1 cellular context compared by ENCODE assay signal in the genomic region with DNA sequence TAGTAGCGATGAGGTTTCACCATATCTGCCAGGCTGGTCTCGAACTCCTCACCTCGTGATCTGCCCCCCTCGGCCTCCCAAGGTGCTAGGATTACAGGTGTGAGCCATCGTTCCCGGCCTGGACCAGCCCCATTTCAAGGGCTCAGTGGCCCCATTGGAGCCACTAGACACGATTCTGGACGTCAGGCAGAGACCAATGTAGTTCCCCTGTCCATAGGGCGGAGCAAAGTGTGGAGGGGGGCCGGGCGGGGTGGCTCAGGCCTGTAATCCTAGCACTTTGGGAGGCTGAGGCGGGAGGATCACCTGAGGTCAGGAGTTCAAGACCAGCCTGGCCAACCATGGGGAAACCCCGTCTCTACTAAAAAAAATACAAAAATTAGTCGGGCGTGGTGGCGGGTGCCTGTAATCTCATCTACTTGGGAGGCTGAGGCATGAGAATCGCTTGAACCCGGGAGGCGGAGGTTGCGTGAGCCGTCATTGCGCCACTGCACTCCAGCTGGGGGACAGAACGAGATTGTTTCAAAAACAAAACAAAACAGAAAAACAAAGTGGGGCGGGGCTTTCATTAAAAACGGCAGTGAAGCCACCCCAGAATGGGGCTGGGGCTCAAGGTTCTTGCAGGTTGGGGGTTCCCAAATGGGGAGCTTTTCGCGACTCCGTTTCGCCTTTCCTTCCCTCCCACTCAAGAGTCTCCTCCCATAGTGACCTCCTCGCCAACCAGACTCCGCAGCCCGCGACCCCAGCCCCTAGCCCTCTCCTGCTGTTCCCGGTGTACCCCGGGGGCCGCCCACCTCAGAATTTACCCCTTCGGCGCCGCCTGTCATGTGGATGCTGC.
TF ChIP-seq lines count a peak whose summit lies in the region.

No MANE protein-coding gene starts in this region.

TF ChIP-seq in K562, 482 proteins besides CTCF, POLR2A, EP300 and RAD21 (continued from another document and continues in another):
- no peak for TF ChIP-seq AFF1 (IDR thresholded peaks at IDR 0.05; ENCODE audit: low read depth in 1 of 2, partially characterized antibody in 2 of 2)
- no peak for TF ChIP-seq ZNF12 (CRISPR knock-in tag; IDR thresholded peaks at IDR 0.05)
- no peak for TF ChIP-seq ZNF507 (tag; conservative IDR thresholded peaks at IDR 0.05)
- TF ChIP-seq, protein P1, sequence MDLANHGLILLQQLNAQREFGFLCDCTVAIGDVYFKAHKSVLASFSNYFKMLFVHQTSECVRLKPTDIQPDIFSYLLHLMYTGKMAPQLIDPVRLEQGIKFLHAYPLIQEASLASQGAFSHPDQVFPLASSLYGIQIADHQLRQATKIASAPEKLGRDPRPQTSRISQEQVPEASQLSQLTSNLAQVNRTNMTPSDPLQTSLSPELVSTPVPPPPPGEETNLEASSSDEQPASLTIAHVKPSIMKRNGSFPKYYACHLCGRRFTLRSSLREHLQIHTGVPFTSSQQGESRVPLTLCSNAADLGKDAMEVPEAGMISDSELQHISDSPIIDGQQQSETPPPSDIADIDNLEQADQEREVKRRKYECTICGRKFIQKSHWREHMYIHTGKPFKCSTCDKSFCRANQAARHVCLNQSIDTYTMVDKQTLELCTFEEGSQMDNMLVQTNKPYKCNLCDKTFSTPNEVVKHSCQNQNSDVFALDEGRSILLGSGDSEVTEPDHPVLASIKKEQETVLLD (IDR thresholded peaks at IDR 0.05), result no peak; the same call in 1 of the 2 replicates
- peak; percentile 85 for TF ChIP-seq CEBPB (tag; IDR thresholded peaks at IDR 0.05)
- peak; percentile 95 for TF ChIP-seq BCOR (IDR thresholded peaks at IDR 0.05)
- TF ChIP-seq BDP1 (IDR thresholded peaks at IDR 0.05; ENCODE audit: insufficient read depth, insufficient read length), result no peak
- TF ChIP-seq MNT (conservative IDR thresholded peaks at IDR 0.05), result 0 out of 4 replicates have a peak, but pooled peaks of 1 of the 2 experiments have one; percentile 65
- TF ChIP-seq, protein P2, sequence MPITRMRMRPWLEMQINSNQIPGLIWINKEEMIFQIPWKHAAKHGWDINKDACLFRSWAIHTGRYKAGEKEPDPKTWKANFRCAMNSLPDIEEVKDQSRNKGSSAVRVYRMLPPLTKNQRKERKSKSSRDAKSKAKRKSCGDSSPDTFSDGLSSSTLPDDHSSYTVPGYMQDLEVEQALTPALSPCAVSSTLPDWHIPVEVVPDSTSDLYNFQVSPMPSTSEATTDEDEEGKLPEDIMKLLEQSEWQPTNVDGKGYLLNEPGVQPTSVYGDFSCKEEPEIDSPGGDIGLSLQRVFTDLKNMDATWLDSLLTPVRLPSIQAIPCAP (CRISPR knock-in tag; IDR thresholded peaks at IDR 0.05; ENCODE audit: borderline replicate concordance), result no peak
- TF ChIP-seq THRA (IDR thresholded peaks at IDR 0.05), result no peak
- no peak for TF ChIP-seq SMAD3 (CRISPR knock-in tag; conservative IDR thresholded peaks at IDR 0.05)
- TF ChIP-seq MIER1 (IDR thresholded peaks at IDR 0.05; ENCODE audit: low read depth), result no peak
- no peak for TF ChIP-seq HMGN3 (IDR thresholded peaks at IDR 0.05; ENCODE audit: borderline replicate concordance, extremely low read depth, insufficient read length, low read depth, low read length)
- TF ChIP-seq, protein P3, sequence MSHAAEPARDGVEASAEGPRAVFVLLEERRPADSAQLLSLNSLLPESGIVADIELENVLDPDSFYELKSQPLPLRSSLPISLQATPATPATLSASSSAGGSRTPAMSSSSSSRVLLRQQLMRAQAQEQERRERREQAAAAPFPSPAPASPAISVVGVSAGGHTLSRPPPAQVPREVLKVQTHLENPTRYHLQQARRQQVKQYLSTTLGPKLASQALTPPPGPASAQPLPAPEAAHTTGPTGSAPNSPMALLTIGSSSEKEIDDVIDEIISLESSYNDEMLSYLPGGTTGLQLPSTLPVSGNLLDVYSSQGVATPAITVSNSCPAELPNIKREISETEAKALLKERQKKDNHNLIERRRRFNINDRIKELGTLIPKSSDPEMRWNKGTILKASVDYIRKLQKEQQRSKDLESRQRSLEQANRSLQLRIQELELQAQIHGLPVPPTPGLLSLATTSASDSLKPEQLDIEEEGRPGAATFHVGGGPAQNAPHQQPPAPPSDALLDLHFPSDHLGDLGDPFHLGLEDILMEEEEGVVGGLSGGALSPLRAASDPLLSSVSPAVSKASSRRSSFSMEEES (CRISPR knock-in tag; IDR thresholded peaks at IDR 0.05), result no peak
- no peak for TF ChIP-seq U2AF2 (optimal IDR thresholded peaks at IDR 0.05; ENCODE audit: low read depth, low read length)
- no peak for TF ChIP-seq FIP1L1 (IDR thresholded peaks at IDR 0.05; ENCODE audit: low read depth, low read length, poor library complexity, severe bottlenecking)
- TF ChIP-seq, protein P4, sequence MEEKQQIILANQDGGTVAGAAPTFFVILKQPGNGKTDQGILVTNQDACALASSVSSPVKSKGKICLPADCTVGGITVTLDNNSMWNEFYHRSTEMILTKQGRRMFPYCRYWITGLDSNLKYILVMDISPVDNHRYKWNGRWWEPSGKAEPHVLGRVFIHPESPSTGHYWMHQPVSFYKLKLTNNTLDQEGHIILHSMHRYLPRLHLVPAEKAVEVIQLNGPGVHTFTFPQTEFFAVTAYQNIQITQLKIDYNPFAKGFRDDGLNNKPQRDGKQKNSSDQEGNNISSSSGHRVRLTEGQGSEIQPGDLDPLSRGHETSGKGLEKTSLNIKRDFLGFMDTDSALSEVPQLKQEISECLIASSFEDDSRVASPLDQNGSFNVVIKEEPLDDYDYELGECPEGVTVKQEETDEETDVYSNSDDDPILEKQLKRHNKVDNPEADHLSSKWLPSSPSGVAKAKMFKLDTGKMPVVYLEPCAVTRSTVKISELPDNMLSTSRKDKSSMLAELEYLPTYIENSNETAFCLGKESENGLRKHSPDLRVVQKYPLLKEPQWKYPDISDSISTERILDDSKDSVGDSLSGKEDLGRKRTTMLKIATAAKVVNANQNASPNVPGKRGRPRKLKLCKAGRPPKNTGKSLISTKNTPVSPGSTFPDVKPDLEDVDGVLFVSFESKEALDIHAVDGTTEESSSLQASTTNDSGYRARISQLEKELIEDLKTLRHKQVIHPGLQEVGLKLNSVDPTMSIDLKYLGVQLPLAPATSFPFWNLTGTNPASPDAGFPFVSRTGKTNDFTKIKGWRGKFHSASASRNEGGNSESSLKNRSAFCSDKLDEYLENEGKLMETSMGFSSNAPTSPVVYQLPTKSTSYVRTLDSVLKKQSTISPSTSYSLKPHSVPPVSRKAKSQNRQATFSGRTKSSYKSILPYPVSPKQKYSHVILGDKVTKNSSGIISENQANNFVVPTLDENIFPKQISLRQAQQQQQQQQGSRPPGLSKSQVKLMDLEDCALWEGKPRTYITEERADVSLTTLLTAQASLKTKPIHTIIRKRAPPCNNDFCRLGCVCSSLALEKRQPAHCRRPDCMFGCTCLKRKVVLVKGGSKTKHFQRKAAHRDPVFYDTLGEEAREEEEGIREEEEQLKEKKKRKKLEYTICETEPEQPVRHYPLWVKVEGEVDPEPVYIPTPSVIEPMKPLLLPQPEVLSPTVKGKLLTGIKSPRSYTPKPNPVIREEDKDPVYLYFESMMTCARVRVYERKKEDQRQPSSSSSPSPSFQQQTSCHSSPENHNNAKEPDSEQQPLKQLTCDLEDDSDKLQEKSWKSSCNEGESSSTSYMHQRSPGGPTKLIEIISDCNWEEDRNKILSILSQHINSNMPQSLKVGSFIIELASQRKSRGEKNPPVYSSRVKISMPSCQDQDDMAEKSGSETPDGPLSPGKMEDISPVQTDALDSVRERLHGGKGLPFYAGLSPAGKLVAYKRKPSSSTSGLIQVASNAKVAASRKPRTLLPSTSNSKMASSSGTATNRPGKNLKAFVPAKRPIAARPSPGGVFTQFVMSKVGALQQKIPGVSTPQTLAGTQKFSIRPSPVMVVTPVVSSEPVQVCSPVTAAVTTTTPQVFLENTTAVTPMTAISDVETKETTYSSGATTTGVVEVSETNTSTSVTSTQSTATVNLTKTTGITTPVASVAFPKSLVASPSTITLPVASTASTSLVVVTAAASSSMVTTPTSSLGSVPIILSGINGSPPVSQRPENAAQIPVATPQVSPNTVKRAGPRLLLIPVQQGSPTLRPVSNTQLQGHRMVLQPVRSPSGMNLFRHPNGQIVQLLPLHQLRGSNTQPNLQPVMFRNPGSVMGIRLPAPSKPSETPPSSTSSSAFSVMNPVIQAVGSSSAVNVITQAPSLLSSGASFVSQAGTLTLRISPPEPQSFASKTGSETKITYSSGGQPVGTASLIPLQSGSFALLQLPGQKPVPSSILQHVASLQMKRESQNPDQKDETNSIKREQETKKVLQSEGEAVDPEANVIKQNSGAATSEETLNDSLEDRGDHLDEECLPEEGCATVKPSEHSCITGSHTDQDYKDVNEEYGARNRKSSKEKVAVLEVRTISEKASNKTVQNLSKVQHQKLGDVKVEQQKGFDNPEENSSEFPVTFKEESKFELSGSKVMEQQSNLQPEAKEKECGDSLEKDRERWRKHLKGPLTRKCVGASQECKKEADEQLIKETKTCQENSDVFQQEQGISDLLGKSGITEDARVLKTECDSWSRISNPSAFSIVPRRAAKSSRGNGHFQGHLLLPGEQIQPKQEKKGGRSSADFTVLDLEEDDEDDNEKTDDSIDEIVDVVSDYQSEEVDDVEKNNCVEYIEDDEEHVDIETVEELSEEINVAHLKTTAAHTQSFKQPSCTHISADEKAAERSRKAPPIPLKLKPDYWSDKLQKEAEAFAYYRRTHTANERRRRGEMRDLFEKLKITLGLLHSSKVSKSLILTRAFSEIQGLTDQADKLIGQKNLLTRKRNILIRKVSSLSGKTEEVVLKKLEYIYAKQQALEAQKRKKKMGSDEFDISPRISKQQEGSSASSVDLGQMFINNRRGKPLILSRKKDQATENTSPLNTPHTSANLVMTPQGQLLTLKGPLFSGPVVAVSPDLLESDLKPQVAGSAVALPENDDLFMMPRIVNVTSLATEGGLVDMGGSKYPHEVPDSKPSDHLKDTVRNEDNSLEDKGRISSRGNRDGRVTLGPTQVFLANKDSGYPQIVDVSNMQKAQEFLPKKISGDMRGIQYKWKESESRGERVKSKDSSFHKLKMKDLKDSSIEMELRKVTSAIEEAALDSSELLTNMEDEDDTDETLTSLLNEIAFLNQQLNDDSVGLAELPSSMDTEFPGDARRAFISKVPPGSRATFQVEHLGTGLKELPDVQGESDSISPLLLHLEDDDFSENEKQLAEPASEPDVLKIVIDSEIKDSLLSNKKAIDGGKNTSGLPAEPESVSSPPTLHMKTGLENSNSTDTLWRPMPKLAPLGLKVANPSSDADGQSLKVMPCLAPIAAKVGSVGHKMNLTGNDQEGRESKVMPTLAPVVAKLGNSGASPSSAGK (IDR thresholded peaks at IDR 0.05), result no peak
- TF ChIP-seq SNRNP70 (optimal IDR thresholded peaks at IDR 0.05; ENCODE audit: low read depth, low read length), result no peak
